14 cellular contexts compared by ENCODE assay signal in genomic region chr6:26170181-26170580, GRCh38.
A peak's percentile ranks its signal among the peaks of the same experiment; 100 is the strongest.
DNase-seq lines count a peak whose midpoint lies in the region; ATAC-seq and TF ChIP-seq lines count a peak whose summit lies in the region.
"Had no signal": no experiment of that assay in that cellular context is flagged by ENCODE, and none has a peak within 500 bp of the region (broad histone marks: within the 10 kb centered on the region; RNA-seq: fewer than 3 reads in every experiment).

No MANE protein-coding gene starts in this region.

- peaks cover 42 to 62% of the 10 kb centered on the region in 2 donors for H3K4me1 Mint-ChIP-seq in immature natural killer cell
- peaks cover 23% of the 10 kb centered on the region for H3K4me1 Mint-ChIP-seq in WTC11
- H3K4me1 Mint-ChIP-seq in Caco-2 (ENCODE audit: low read depth, unreplicated experiment), result peaks cover 10% of the 10 kb centered on the region

- no peaks in the 10 kb centered on the region for H3K27me3 ChIP-seq in BLaER1 treated with 17β-estradiol and CSF1 and Interleukin-3, amounts not matched to agents 10 nM and 100 nM
- H3K27me3 ChIP-seq in SU-DHL-6 (ENCODE audit: low read length) (no peaks in the 10 kb centered on the region), Caco-2 (replicated peaks; ENCODE audit: control insufficient read depth, insufficient read depth, low read length) (no peaks in the 10 kb centered on the region)

- H3K9me3 ChIP-seq in BLaER1 treated with 17β-estradiol and CSF1 and Interleukin-3, amounts not matched to agents 10 nM and 100 nM (replicated peaks in 1 of 11), result no peaks in the 10 kb centered on the region
- H3K9me3 ChIP-seq in SU-DHL-6 (ENCODE audit: insufficient read depth, low read length) (no peaks in the 10 kb centered on the region), Caco-2 (no peaks in the 10 kb centered on the region)

- H3K27me3 Mint-ChIP-seq in immature natural killer cell (ENCODE audit: low read depth in 3 of 3) (peaks cover 11 to 22% (median 18%) of the 10 kb centered on the region in 3 donors), WTC11 (ENCODE audit: low read depth) (no peaks in the 10 kb centered on the region; the same call in 1 of the 2 replicates), Caco-2 (ENCODE audit: insufficient read depth, unreplicated experiment) (no peaks in the 10 kb centered on the region)

- CTCF ChIA-PET in WTC11 (lab: Charles Lee), result no interaction called here
- CTCF ChIA-PET in Caco-2 (lab: Charles Lee), result no interaction called here

- TF ChIP-seq CTCF in GM12865 (IDR thresholded peaks at IDR 0.05; ENCODE audit: insufficient read depth, low read depth, low read length, missing control alignments) (no peak), SU-DHL-6 (IDR thresholded peaks at IDR 0.05; ENCODE audit: insufficient read depth, low read length, poor library complexity, severe bottlenecking) (no peak), WTC11 (IDR thresholded peaks at IDR 0.05) (no peak), Caco-2 (IDR thresholded peaks at IDR 0.05; ENCODE audit: insufficient read depth in 1 of 2, low read depth in 1 of 2, low read length in 1 of 2, severe bottlenecking in 1 of 2, unreplicated experiment in 1 of 2) (no peak)

- H3K9ac ChIP-seq in BLaER1 treated with 17β-estradiol and CSF1 and Interleukin-3, amounts not matched to agents 10 nM and 100 nM, result peak overlapping the region in 1 of 11 experiments; percentile 89; a peak in 1 of 22 replicates
- H3K9ac ChIP-seq in SU-DHL-6 (ENCODE audit: low read length), result peak overlapping the region; percentile 81

- intact Hi-C loops in Caco-2 (cut with micrococcal nuclease; ENCODE audit: unreplicated experiment), result no loop called here

- peak; percentile 50 for DNase-seq in GM12865 (ENCODE audit: low read depth)
- no peak for DNase-seq in immature natural killer cell
- DNase-seq in DMS79 (lab: John Stamatoyannopoulos, UW), result no peak
- DNase-seq in WTC11 (ENCODE audit: low spot score), result no peak
- DNase-seq in Caco-2, result no peak
- no peak for DNase-seq in activated CD4-positive, alpha-beta T cell treated with anti-CD3 and anti-CD28 coated beads, Interleukin-2, amount 50 U/mL, for 48 hours
- DNase-seq: DMS53; IMR-90; left colon; NCI-H2227 treated with DMSO at 0.1 percent for 48 hours; stimulated activated CD4-positive, alpha-beta T cell treated with anti-CD3 and anti-CD28 coated beads, Interleukin-1b, Interleukin-23, amount 100 ng/mL, for 48 hours had no signal

- H3K36me3 Mint-ChIP-seq in immature natural killer cell (peaks cover 0 to 3% (median 0%) of the 10 kb centered on the region in 3 donors), WTC11 (no peaks in the 10 kb centered on the region), Caco-2 (ENCODE audit: insufficient read depth, unreplicated experiment) (peaks cover 24% of the 10 kb centered on the region)

- ATAC-seq in WTC11, result no peak
- ATAC-seq: GM23338, left colon had no signal

- 0 out of 20 replicates have a peak overlapping the region, but pooled peaks of 1 of the 10 experiments have one; percentile 11 for H3K4me3 ChIP-seq in BLaER1 treated with 17β-estradiol and CSF1 and Interleukin-3, amounts not matched to agents 10 nM and 100 nM
- peak overlapping the region; percentile 84 for H3K4me3 ChIP-seq in GM12865 (ENCODE audit: low read depth, low read length)
- peak overlapping the region; percentile 76 for H3K4me3 ChIP-seq in SU-DHL-6 (ENCODE audit: insufficient read depth, low read length, poor library complexity, severe bottlenecking)
- no peak overlapping the region for H3K4me3 ChIP-seq in Caco-2 (ENCODE audit: low read depth, low read length)
- H3K4me3 ChIP-seq: GM23338 had no signal

- no TSS peak for BruUV-seq in Caco-2 (replicated peaks; lab: Mats Ljungman, UMichigan)

- H3K4me3 Mint-ChIP-seq in immature natural killer cell (peak overlapping the region; percentile 95 to 100 (median 96)), WTC11 (no peak overlapping the region), Caco-2 (ENCODE audit: unreplicated experiment) (no peak overlapping the region)

- H3K79me2 ChIP-seq in SU-DHL-6 (ENCODE audit: insufficient read depth, low read length), result peaks cover 4% of the 10 kb centered on the region; the same call in 1 of the 2 replicates

- peak overlapping the region; percentile 29 for H2AFZ ChIP-seq in SU-DHL-6 (ENCODE audit: low read depth, low read length, severe bottlenecking)
- H2AFZ ChIP-seq: GM23338 had no signal

- peaks cover 55% of the 10 kb centered on the region for H3F3A ChIP-seq in SU-DHL-6 (ENCODE audit: insufficient read depth)

- H3K4me1 ChIP-seq in BLaER1 treated with 17β-estradiol and CSF1 and Interleukin-3, amounts not matched to agents 10 nM and 100 nM, result peaks cover 27 to 39% (median 34%) of the 10 kb centered on the region in 10 experiments
- H3K4me1 ChIP-seq in Caco-2, result peaks cover 6% of the 10 kb centered on the region

- H3K36me3 ChIP-seq in BLaER1 treated with 17β-estradiol and CSF1 and Interleukin-3, amounts not matched to agents 10 nM and 100 nM, result peaks cover 0 to 20% (median 8%) of the 10 kb centered on the region in 11 experiments; a peak in 12 of 22 replicates
- H3K36me3 ChIP-seq in SU-DHL-6 (ENCODE audit: low read length) (no peaks in the 10 kb centered on the region), Caco-2 (ENCODE audit: control insufficient read depth, insufficient read depth, low read length) (no peaks in the 10 kb centered on the region)

- H3K27ac Mint-ChIP-seq in immature natural killer cell, result peak overlapping the region; percentile 96 to 100 (median 99)
- no peak overlapping the region for H3K27ac Mint-ChIP-seq in WTC11
- H3K27ac Mint-ChIP-seq in Caco-2 (ENCODE audit: unreplicated experiment), result no peak overlapping the region
- H3K27ac Mint-ChIP-seq: GM23338 had no signal

- POLR2A ChIA-PET in WTC11 (lab: Charles Lee), result interaction anchor here (1.0 kb wide), 1 partner anchor 46 kb away, joined by 3 read pairs; a partner anchor contains a TSS
- POLR2A ChIA-PET in Caco-2 (lab: Charles Lee), result no interaction called here

- peak overlapping the region; percentile 19 to 97 (median 77); a peak in 21 of 22 replicates for H3K4me2 ChIP-seq in BLaER1 treated with 17β-estradiol and CSF1 and Interleukin-3, amounts not matched to agents 10 nM and 100 nM
- H3K4me2 ChIP-seq in SU-DHL-6 (ENCODE audit: low read depth, low read length, poor library complexity, severe bottlenecking), result peak overlapping the region; percentile 84

- H4K20me1 ChIP-seq in BLaER1 treated with 17β-estradiol and CSF1 and Interleukin-3, amounts not matched to agents 10 nM and 100 nM, result peaks cover 0 to 12% (median 0%) of the 10 kb centered on the region in 11 experiments; a peak in 3 of 22 replicates
- H4K20me1 ChIP-seq in SU-DHL-6 (ENCODE audit: low read depth, low read length), result no peaks in the 10 kb centered on the region

- H3K9me2 ChIP-seq in SU-DHL-6 (replicated peaks; ENCODE audit: insufficient read depth, low read length), result no peaks in the 10 kb centered on the region

- H3K27ac ChIP-seq in BLaER1 treated with 17β-estradiol and CSF1 and Interleukin-3, amounts not matched to agents 10 nM and 100 nM, result peak overlapping the region in 3 of 11 experiments; percentile 6 to 91 (median 13); a peak in 3 of 22 replicates
- H3K27ac ChIP-seq in SU-DHL-6 (ENCODE audit: low read depth, low read length), result peak overlapping the region; percentile 94

- no peaks in the 10 kb centered on the region for H3K9me3 Mint-ChIP-seq in immature natural killer cell
- no peaks in the 10 kb centered on the region for H3K9me3 Mint-ChIP-seq in WTC11
- no peaks in the 10 kb centered on the region for H3K9me3 Mint-ChIP-seq in Caco-2 (ENCODE audit: unreplicated experiment)
- H3K9me3 Mint-ChIP-seq: GM23338 had no signal

TF ChIP-seq in WTC11, 78 proteins besides CTCF, POLR2A, EP300 and RAD21 (continues in another document):
- TF ChIP-seq ATF6 (CRISPR knock-in tag; IDR thresholded peaks at IDR 0.05) (no peak), NR1H2 (CRISPR knock-in tag; IDR thresholded peaks at IDR 0.05) (no peak), ZNF423 (CRISPR knock-in tag; IDR thresholded peaks at IDR 0.05) (no peak)

Comparison
In these comparisons a context has a peak if more than half of its experiments do, and no peak if none do; other contexts are left out.
1. H3K27ac Mint-ChIP-seq: peak in immature natural killer cell (6 of 6); none in WTC11 (single experiment) and Caco-2 (single experiment).
2. H3K4me3 Mint-ChIP-seq: peak in immature natural killer cell (5 of 5); none in WTC11 (single experiment) and Caco-2 (single experiment).